9 cellular contexts compared by ENCODE assay signal in genomic region chr1:214558002-214558770, GRCh38. TPM values are rescaled to one million over a fixed set of nuclear protein-coding genes. Genes with fewer than 3 reads are reported as not detected.
DNase-seq lines count a peak whose midpoint lies in the region; ATAC-seq, FAIRE-seq and TF ChIP-seq lines count a peak whose summit lies in the region.
"Had no signal": no experiment of that assay in that cellular context is flagged by ENCODE, and none has a peak within 500 bp of the region (broad histone marks: within the 10 kb centered on the region; RNA-seq: fewer than 3 reads in every experiment).

No MANE protein-coding gene starts in this region.

- H3K9me3 ChIP-seq in IMR-90 (ENCODE audit: control insufficient read depth, insufficient read depth, low read length), result no peaks in the 10 kb centered on the region
- no peaks in the 10 kb centered on the region for H3K9me3 ChIP-seq in skeletal muscle tissue (ENCODE audit: control insufficient read depth in 3 of 3, low read length in 3 of 3)
- H3K9me3 ChIP-seq in kidney (ENCODE audit: control insufficient read depth in 1 of 2, low read length in 2 of 2), result no peaks in the 10 kb centered on the region

- no peak for FAIRE-seq in kidney (lab: Jason Lieb, UNC)

- H3K27ac ChIP-seq in IMR-90 (ENCODE audit: insufficient read depth, low read length) (peak overlapping the region; percentile 13; the same call in 1 of the 2 replicates), skeletal muscle tissue (ENCODE audit: low read depth, low read length) (peak overlapping the region; percentile 13), kidney (ENCODE audit: low read depth in 2 of 2, low read length in 2 of 2) (no peak overlapping the region)

- peak; percentile 92 for ATAC-seq in IMR-90 (ENCODE audit: low read depth)

- intact Hi-C loops in IMR-90 (cut with micrococcal nuclease) (loop anchor here (10.0 kb wide), 1 partner anchor 223 kb away; no protein-coding TSS in a partner anchor), kidney (cut with DNase I) (no loop called here)

- no peak for TF ChIP-seq POLR2A in IMR-90 (IDR thresholded peaks at IDR 0.05; ENCODE audit: low read depth, low read length)

- H2BK15ac ChIP-seq in IMR-90 (ENCODE audit: low read depth, low read length), result peak overlapping the region; percentile 51; the same call in 2 of the 3 replicates

- dilution Hi-C loops in IMR-90 (cut with HindIII; ENCODE audit: low sequenced_read_pairs, unreplicated experiment), result no loop called here

- H3K23ac ChIP-seq in IMR-90 (ENCODE audit: low read depth, low read length), result peak overlapping the region; percentile 78

- H4K8ac ChIP-seq in IMR-90 (ENCODE audit: low read depth in 2 of 2, low read length in 2 of 2), result peak overlapping the region; percentile 23 to 57

- H3K9ac ChIP-seq in IMR-90 (ENCODE audit: low read depth, low read length) (no peak overlapping the region), skeletal muscle tissue (ENCODE audit: low read depth in 1 of 3, low read length in 3 of 3) (no peak overlapping the region), kidney (ENCODE audit: low read length in 2 of 2) (no peak overlapping the region)

- H3K79me1 ChIP-seq in IMR-90 (ENCODE audit: low read depth in 1 of 2, low read length in 2 of 2), result peaks cover 0 to 10% of the 10 kb centered on the region in 2 experiments; a peak in 2 of 4 replicates

- no peaks in the 10 kb centered on the region for H3K36me3 Mint-ChIP-seq in immature natural killer cell

- peak overlapping the region; percentile 82 for H2AK5ac ChIP-seq in IMR-90 (ENCODE audit: low read depth, low read length)

- peak overlapping the region; percentile 64; the same call in 1 of the 2 replicates for H4K91ac ChIP-seq in IMR-90 (ENCODE audit: insufficient read depth, low read depth, low read length)

- H3K27me3 Mint-ChIP-seq in immature natural killer cell (ENCODE audit: low read depth in 3 of 3), result peaks cover 2 to 18% (median 9%) of the 10 kb centered on the region in 3 donors

- no peak overlapping the region for H3K4me3 Mint-ChIP-seq in immature natural killer cell

- H2AFZ ChIP-seq in IMR-90 (replicated peaks; ENCODE audit: low read length, poor library complexity), result peak overlapping the region; percentile 77

- peak overlapping the region; percentile 71 for H2BK5ac ChIP-seq in IMR-90 (ENCODE audit: low read depth, low read length, poor library complexity, severe bottlenecking)

- DNase-seq in SIG-M5 treated with dmso at 0.1 percent for 504 hours (lab: John Stamatoyannopoulos, UW; ENCODE audit: unreplicated experiment) (peak; percentile 27), SIG-M5 (lab: John Stamatoyannopoulos, UW) (no peak), IMR-90 (peak; percentile 91), choroid plexus epithelial cell (ENCODE audit: low read depth) (peak; percentile 73), amniotic stem cell (lab: John Stamatoyannopoulos, UW) (no peak), immature natural killer cell (no peak), kidney (no peak)
- DNase-seq: NCI-H2029 had no signal

- H4K5ac ChIP-seq in IMR-90 (ENCODE audit: low read depth, low read length), result peak overlapping the region; percentile 10; the same call in 1 of the 2 replicates

- in situ Hi-C loops in IMR-90 (cut with MboI; ENCODE audit: low sequenced_read_pairs), result no loop called here

- POLR2A ChIA-PET in IMR-90 (lab: Charles Lee; ENCODE audit: unreplicated experiment), result no interaction called here

- peaks cover 4% of the 10 kb centered on the region for H3K4me1 ChIP-seq in IMR-90 (ENCODE audit: control insufficient read depth, insufficient read depth, low read length)
- peaks cover 0 to 7% (median 0%) of the 10 kb centered on the region in 3 donors for H3K4me1 ChIP-seq in skeletal muscle tissue (ENCODE audit: control insufficient read depth in 3 of 3, insufficient read depth in 3 of 3, low read length in 3 of 3)
- no peaks in the 10 kb centered on the region for H3K4me1 ChIP-seq in kidney (ENCODE audit: control insufficient read depth in 1 of 2, insufficient read depth in 1 of 2, low read depth in 1 of 2, low read length in 2 of 2)

- BruUV-seq in IMR-90 (replicated peaks; lab: Mats Ljungman, UMichigan), result no TSS peak

- peak overlapping the region; percentile 78 for H3K14ac ChIP-seq in IMR-90 (replicated peaks; ENCODE audit: low read depth, low read length)

- no peak overlapping the region for H2AK9ac ChIP-seq in IMR-90 (replicated peaks; ENCODE audit: low read depth, low read length, poor library complexity)

- 20% methylated on average over 1 of the region's 8 CpGs; no CpG with 5 or more reads in 1 of the 2 experiments for WGBS in IMR-90 (ENCODE audit: extremely low coverage in 2 of 2, insufficient read length in 1 of 2), 2 experiments

- H3K9me3 Mint-ChIP-seq in immature natural killer cell, result no peaks in the 10 kb centered on the region

- TF ChIP-seq CTCF in IMR-90 (conservative IDR thresholded peaks at IDR 0.05; ENCODE audit: low read depth, low read length) (no peak), choroid plexus epithelial cell (conservative IDR thresholded peaks at IDR 0.05; ENCODE audit: low read depth, low read length) (no peak), kidney (IDR thresholded peaks at IDR 0.05; ENCODE audit: borderline replicate concordance, extremely low read depth, insufficient read depth) (no peak)

- H3K4me2 ChIP-seq in IMR-90 (ENCODE audit: low read depth, low read length), result peak overlapping the region; percentile 24; the same call in 1 of the 2 replicates

- H3K27ac Mint-ChIP-seq in immature natural killer cell, result no peak overlapping the region

- H2BK120ac ChIP-seq in IMR-90 (ENCODE audit: low read depth, low read length), result peak overlapping the region; percentile 85

- CTCF ChIA-PET in IMR-90 (lab: Yijun Ruan, JAX), result no interaction called here

- no peak overlapping the region for H3K4me3 ChIP-seq in IMR-90 (ENCODE audit: insufficient read depth, low read depth, low read length)
- H3K4me3 ChIP-seq in choroid plexus epithelial cell (ENCODE audit: low read depth, low read length), result no peak overlapping the region
- no peak overlapping the region for H3K4me3 ChIP-seq in skeletal muscle tissue (ENCODE audit: low read length in 3 of 3)
- no peak overlapping the region for H3K4me3 ChIP-seq in kidney (ENCODE audit: low read length in 2 of 2)

- TF ChIP-seq RAD21 in IMR-90 (IDR thresholded peaks at IDR 0.05; ENCODE audit: low read length), result no peak

- no peaks in the 10 kb centered on the region for H3K4me1 Mint-ChIP-seq in immature natural killer cell

- peak overlapping the region; percentile 70; the same call in 1 of the 2 replicates for H3K56ac ChIP-seq in IMR-90 (ENCODE audit: extremely low read depth, insufficient read depth, low read length)

- peak overlapping the region; percentile 67; the same call in 1 of the 2 replicates for H3K18ac ChIP-seq in IMR-90 (ENCODE audit: low read depth, low read length)

- H3K36me3 ChIP-seq in IMR-90 (ENCODE audit: control insufficient read depth, insufficient read depth, low read length) (no peaks in the 10 kb centered on the region), skeletal muscle tissue (ENCODE audit: control insufficient read depth in 3 of 3, insufficient read depth in 3 of 3, low read length in 3 of 3) (no peaks in the 10 kb centered on the region), kidney (ENCODE audit: control insufficient read depth in 1 of 2, insufficient read depth in 2 of 2, low read length in 2 of 2) (no peaks in the 10 kb centered on the region)

- H2BK20ac ChIP-seq in IMR-90 (ENCODE audit: low read depth, low read length), result peak overlapping the region; percentile 89

- peak overlapping the region; percentile 82 for H3K4ac ChIP-seq in IMR-90 (ENCODE audit: low read depth, low read length)

- H3K9me1 ChIP-seq in IMR-90 (ENCODE audit: insufficient read depth, low read length), result peaks cover 9% of the 10 kb centered on the region

- H4K20me1 ChIP-seq in IMR-90 (ENCODE audit: insufficient read depth, low read length), result no peaks in the 10 kb centered on the region

- H3K27me3 ChIP-seq in IMR-90 (ENCODE audit: control insufficient read depth, insufficient read depth, low read length), result no peaks in the 10 kb centered on the region
- no peaks in the 10 kb centered on the region for H3K27me3 ChIP-seq in skeletal muscle tissue (ENCODE audit: control insufficient read depth in 3 of 3, insufficient read depth in 3 of 3, low read length in 3 of 3)

TF ChIP-seq in IMR-90, 13 proteins besides CTCF, POLR2A, EP300 and RAD21 (continues in another document):
- TF ChIP-seq RFX5 (IDR thresholded peaks at IDR 0.05; ENCODE audit: low read depth, low read length) (no peak), MXI1 (IDR thresholded peaks at IDR 0.05; ENCODE audit: borderline replicate concordance, low read depth, low read length) (no peak), SMC3 (IDR thresholded peaks at IDR 0.05; ENCODE audit: low read depth, low read length) (0 out of 2 replicates have a peak, but pooled peaks have one; percentile 1), CHD1 (IDR thresholded peaks at IDR 0.05; ENCODE audit: low read depth, low read length) (no peak), CEBPB (IDR thresholded peaks at IDR 0.05; ENCODE audit: low read depth, low read length) (peak; percentile 93), USF2 (IDR thresholded peaks at IDR 0.05; ENCODE audit: low read depth, low read length) (peak; percentile 15; the same call in 1 of the 2 replicates), BHLHE40 (IDR thresholded peaks at IDR 0.05; ENCODE audit: low read depth, low read length) (no peak), FOS (IDR thresholded peaks at IDR 0.05; ENCODE audit: low read depth, low read length) (peak; percentile 79)

RNA-seq across cellular contexts. Expression of gene PTPN14, which starts 6.8 kb away (rescaled TPM):
- 31.7 and 42.8 TPM in 2 replicates for total RNA-seq in IMR-90 (2012; rRNA removed)
- polyA plus RNA-seq in IMR-90 (2012; rRNA removed), result 21.5 and 21.8 TPM in 2 replicates
- polyA plus RNA-seq in IMR-90 (2012; cell fraction: cytosol; rRNA removed), result 7.4 and 16.9 TPM in 2 replicates
- 21.6 and 26.1 TPM in 2 replicates for polyA plus RNA-seq in IMR-90 (2012; cell fraction: nucleus; rRNA removed; ENCODE audit: low replicate concordance)
- total RNA-seq in skeletal muscle tissue, result 19.8 TPM
- polyA plus RNA-seq in immature natural killer cell, result under 1 TPM in 1 of 3 donors, not detected in 2; 0.04 TPM
- 87.2 TPM for total RNA-seq in kidney
- polyA plus RNA-seq in kidney (ENCODE audit: insufficient read depth, low read depth, low replicate concordance), result 5.1 TPM

RNA-seq across cellular contexts. Expression of gene CENPF, which starts 44.8 kb away (rescaled TPM):
- total RNA-seq in IMR-90 (2012; rRNA removed) (51.8 and 80.0 TPM in 2 replicates), skeletal muscle tissue (4.7 TPM), kidney (3.3 TPM)
- polyA plus RNA-seq in IMR-90 (2012; rRNA removed) (17.4 and 20.9 TPM in 2 replicates), immature natural killer cell (1 to 10 TPM in 1 of 3 donors, not detected in 2; 3.4 TPM), kidney (ENCODE audit: insufficient read depth, low read depth, low replicate concordance) (0.39 TPM)
- 1.3 and 2.8 TPM in 2 replicates for polyA plus RNA-seq in IMR-90 (2012; cell fraction: cytosol; rRNA removed)
- polyA plus RNA-seq in IMR-90 (2012; cell fraction: nucleus; rRNA removed; ENCODE audit: low replicate concordance), result 1.9 and 10.4 TPM in 2 replicates

Comparison
In these comparisons a context has a peak if more than half of its experiments do, and no peak if none do; other contexts are left out.
1. DNase-seq: peak in SIG-M5 treated with dmso at 0.1 percent for 504 hours (single experiment), IMR-90 (single experiment) and choroid plexus epithelial cell (single experiment); none in SIG-M5 (single experiment), amniotic stem cell (single experiment), immature natural killer cell (0 of 3) and kidney (single experiment).
2. H3K27ac ChIP-seq: peak in IMR-90 (single experiment) and skeletal muscle tissue (single experiment); none in kidney (0 of 2).